1 cellular context compared by ENCODE assay signal in genomic region chr7:26850193-26850651, GRCh38.
TF ChIP-seq lines count a peak whose summit lies in the region.

No MANE protein-coding gene starts in this region.

TF ChIP-seq in K562, 482 proteins besides CTCF, POLR2A, EP300 and RAD21 (continued from another document and continues in another):
- TF ChIP-seq PATZ1 (CRISPR knock-in tag; IDR thresholded peaks at IDR 0.05; ENCODE audit: borderline replicate concordance), result no peak
- no peak for TF ChIP-seq CREBBP (IDR thresholded peaks at IDR 0.05; ENCODE audit: low read depth, low read length)
- TF ChIP-seq JUN (IDR thresholded peaks at IDR 0.05; ENCODE audit: borderline replicate concordance, low read depth, low read length), result peak; percentile 86
- no peak for TF ChIP-seq JUN (CRISPR knock-in tag; IDR thresholded peaks at IDR 0.05; ENCODE audit: borderline replicate concordance)
- no peak for TF ChIP-seq TARDBP (IDR thresholded peaks at IDR 0.05)
- TF ChIP-seq PYGO2 (tag; IDR thresholded peaks at IDR 0.05), result no peak
- peak; percentile 99 for TF ChIP-seq SMARCA4 (IDR thresholded peaks at IDR 0.05)
- no peak for TF ChIP-seq HOMEZ (CRISPR knock-in tag; IDR thresholded peaks at IDR 0.05)
- TF ChIP-seq RHOXF2B (CRISPR knock-in tag; conservative IDR thresholded peaks at IDR 0.05), result no peak
- TF ChIP-seq TAF15 (IDR thresholded peaks at IDR 0.05; ENCODE audit: low read depth, low read length), result no peak
- no peak for TF ChIP-seq CHD2 (IDR thresholded peaks at IDR 0.05; ENCODE audit: low read depth, low read length)
- TF ChIP-seq NCOA1 (IDR thresholded peaks at IDR 0.05; ENCODE audit: low read depth), result peak; percentile 71
- no peak for TF ChIP-seq THRB (CRISPR knock-in tag; conservative IDR thresholded peaks at IDR 0.05)
- TF ChIP-seq HDAC2 (IDR thresholded peaks at IDR 0.05), result 0 out of 2 replicates have a peak, but pooled peaks have one; percentile 40
- TF ChIP-seq HDGF (IDR thresholded peaks at IDR 0.05), result no peak
- peak; percentile 49; the same call in 1 of the 2 replicates for TF ChIP-seq SOX6 (IDR thresholded peaks at IDR 0.05)
- TF ChIP-seq, protein P1, sequence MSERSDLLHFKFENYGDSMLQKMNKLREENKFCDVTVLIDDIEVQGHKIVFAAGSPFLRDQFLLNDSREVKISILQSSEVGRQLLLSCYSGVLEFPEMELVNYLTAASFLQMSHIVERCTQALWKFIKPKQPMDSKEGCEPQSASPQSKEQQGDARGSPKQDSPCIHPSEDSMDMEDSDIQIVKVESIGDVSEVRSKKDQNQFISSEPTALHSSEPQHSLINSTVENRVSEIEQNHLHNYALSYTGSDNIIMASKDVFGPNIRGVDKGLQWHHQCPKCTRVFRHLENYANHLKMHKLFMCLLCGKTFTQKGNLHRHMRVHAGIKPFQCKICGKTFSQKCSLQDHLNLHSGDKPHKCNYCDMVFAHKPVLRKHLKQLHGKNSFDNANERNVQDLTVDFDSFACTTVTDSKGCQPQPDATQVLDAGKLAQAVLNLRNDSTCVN (CRISPR knock-in tag; IDR thresholded peaks at IDR 0.05), result no peak
- TF ChIP-seq HDAC6 (IDR thresholded peaks at IDR 0.05; ENCODE audit: low read depth, low read length), result no peak
- no peak for TF ChIP-seq ZNF140 (CRISPR knock-in tag; IDR thresholded peaks at IDR 0.05)
- no peak for TF ChIP-seq ILF3 (IDR thresholded peaks at IDR 0.05; ENCODE audit: borderline replicate concordance)
- TF ChIP-seq PRMT5 (CRISPR knock-in tag; IDR thresholded peaks at IDR 0.05), result no peak
- TF ChIP-seq NUFIP1 (IDR thresholded peaks at IDR 0.05; ENCODE audit: partially characterized antibody), result no peak
- TF ChIP-seq, protein P2, sequence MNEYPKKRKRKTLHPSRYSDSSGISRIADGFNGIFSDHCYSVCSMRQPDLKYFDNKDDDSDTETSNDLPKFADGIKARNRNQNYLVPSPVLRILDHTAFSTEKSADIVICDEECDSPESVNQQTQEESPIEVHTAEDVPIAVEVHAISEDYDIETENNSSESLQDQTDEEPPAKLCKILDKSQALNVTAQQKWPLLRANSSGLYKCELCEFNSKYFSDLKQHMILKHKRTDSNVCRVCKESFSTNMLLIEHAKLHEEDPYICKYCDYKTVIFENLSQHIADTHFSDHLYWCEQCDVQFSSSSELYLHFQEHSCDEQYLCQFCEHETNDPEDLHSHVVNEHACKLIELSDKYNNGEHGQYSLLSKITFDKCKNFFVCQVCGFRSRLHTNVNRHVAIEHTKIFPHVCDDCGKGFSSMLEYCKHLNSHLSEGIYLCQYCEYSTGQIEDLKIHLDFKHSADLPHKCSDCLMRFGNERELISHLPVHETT (CRISPR knock-in tag; conservative IDR thresholded peaks at IDR 0.05 in 1 of 2, IDR thresholded peaks at IDR 0.05 in 1 of 2), result no peak
- no peak for TF ChIP-seq SAFB (IDR thresholded peaks at IDR 0.05; ENCODE audit: borderline replicate concordance, low read depth, low read length)
- TF ChIP-seq CBX2 (IDR thresholded peaks at IDR 0.05; ENCODE audit: insufficient read depth, low read length, poor library complexity, severe bottlenecking), result no peak
- no peak for TF ChIP-seq KAT7 (CRISPR knock-in tag; IDR thresholded peaks at IDR 0.05; ENCODE audit: borderline replicate concordance)
- TF ChIP-seq, protein P3, sequence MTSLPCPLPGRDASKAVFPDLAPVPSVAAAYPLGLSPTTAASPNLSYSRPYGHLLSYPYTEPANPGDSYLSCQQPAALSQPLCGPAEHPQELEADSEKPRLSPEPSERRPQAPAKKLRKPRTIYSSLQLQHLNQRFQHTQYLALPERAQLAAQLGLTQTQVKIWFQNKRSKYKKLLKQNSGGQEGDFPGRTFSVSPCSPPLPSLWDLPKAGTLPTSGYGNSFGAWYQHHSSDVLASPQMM (CRISPR knock-in tag; IDR thresholded peaks at IDR 0.05), result no peak
- TF ChIP-seq TAL1 (IDR thresholded peaks at IDR 0.05), result no peak
- TF ChIP-seq THRAP3 (IDR thresholded peaks at IDR 0.05; ENCODE audit: borderline replicate concordance), result no peak
- TF ChIP-seq XRCC5 (IDR thresholded peaks at IDR 0.05; ENCODE audit: low read depth, low read length), result no peak
- TF ChIP-seq, protein P4, sequence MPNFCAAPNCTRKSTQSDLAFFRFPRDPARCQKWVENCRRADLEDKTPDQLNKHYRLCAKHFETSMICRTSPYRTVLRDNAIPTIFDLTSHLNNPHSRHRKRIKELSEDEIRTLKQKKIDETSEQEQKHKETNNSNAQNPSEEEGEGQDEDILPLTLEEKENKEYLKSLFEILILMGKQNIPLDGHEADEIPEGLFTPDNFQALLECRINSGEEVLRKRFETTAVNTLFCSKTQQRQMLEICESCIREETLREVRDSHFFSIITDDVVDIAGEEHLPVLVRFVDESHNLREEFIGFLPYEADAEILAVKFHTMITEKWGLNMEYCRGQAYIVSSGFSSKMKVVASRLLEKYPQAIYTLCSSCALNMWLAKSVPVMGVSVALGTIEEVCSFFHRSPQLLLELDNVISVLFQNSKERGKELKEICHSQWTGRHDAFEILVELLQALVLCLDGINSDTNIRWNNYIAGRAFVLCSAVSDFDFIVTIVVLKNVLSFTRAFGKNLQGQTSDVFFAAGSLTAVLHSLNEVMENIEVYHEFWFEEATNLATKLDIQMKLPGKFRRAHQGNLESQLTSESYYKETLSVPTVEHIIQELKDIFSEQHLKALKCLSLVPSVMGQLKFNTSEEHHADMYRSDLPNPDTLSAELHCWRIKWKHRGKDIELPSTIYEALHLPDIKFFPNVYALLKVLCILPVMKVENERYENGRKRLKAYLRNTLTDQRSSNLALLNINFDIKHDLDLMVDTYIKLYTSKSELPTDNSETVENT (CRISPR knock-in tag; IDR thresholded peaks at IDR 0.05), result no peak
- TF ChIP-seq RFX5 (IDR thresholded peaks at IDR 0.05; ENCODE audit: low read depth, low read length), result no peak
- no peak for TF ChIP-seq ZNF586 (CRISPR knock-in tag; conservative IDR thresholded peaks at IDR 0.05)
- no peak for TF ChIP-seq ZSCAN32 (CRISPR knock-in tag; IDR thresholded peaks at IDR 0.05)
- no peak for TF ChIP-seq SMARCB1 (IDR thresholded peaks at IDR 0.05; ENCODE audit: insufficient read length, low read depth)
- TF ChIP-seq CHD1 (IDR thresholded peaks at IDR 0.05; ENCODE audit: low read length), result no peak
- TF ChIP-seq RBM15 (IDR thresholded peaks at IDR 0.05; ENCODE audit: insufficient read depth, low read length), result no peak
- TF ChIP-seq MEF2A (IDR thresholded peaks at IDR 0.05; ENCODE audit: control insufficient read depth, low read depth, low read length), result no peak
- TF ChIP-seq, protein P5, sequence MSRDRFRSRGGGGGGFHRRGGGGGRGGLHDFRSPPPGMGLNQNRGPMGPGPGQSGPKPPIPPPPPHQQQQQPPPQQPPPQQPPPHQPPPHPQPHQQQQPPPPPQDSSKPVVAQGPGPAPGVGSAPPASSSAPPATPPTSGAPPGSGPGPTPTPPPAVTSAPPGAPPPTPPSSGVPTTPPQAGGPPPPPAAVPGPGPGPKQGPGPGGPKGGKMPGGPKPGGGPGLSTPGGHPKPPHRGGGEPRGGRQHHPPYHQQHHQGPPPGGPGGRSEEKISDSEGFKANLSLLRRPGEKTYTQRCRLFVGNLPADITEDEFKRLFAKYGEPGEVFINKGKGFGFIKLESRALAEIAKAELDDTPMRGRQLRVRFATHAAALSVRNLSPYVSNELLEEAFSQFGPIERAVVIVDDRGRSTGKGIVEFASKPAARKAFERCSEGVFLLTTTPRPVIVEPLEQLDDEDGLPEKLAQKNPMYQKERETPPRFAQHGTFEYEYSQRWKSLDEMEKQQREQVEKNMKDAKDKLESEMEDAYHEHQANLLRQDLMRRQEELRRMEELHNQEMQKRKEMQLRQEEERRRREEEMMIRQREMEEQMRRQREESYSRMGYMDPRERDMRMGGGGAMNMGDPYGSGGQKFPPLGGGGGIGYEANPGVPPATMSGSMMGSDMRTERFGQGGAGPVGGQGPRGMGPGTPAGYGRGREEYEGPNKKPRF (IDR thresholded peaks at IDR 0.05; ENCODE audit: low read depth, low read length), result no peak
- TF ChIP-seq CUX1 (CRISPR knock-in tag; IDR thresholded peaks at IDR 0.05), result no peak
- TF ChIP-seq ZKSCAN1 (IDR thresholded peaks at IDR 0.05; ENCODE audit: low read depth, low read length), result no peak
- no peak for TF ChIP-seq HIVEP1 (CRISPR knock-in tag; IDR thresholded peaks at IDR 0.05)
- TF ChIP-seq, protein P6, sequence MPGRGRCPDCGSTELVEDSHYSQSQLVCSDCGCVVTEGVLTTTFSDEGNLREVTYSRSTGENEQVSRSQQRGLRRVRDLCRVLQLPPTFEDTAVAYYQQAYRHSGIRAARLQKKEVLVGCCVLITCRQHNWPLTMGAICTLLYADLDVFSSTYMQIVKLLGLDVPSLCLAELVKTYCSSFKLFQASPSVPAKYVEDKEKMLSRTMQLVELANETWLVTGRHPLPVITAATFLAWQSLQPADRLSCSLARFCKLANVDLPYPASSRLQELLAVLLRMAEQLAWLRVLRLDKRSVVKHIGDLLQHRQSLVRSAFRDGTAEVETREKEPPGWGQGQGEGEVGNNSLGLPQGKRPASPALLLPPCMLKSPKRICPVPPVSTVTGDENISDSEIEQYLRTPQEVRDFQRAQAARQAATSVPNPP (IDR thresholded peaks at IDR 0.05; ENCODE audit: borderline replicate concordance, insufficient read depth, insufficient read length), result no peak
- no peak for TF ChIP-seq TEAD1 (CRISPR knock-in tag; IDR thresholded peaks at IDR 0.05)
- no peak for TF ChIP-seq POU5F1 (IDR thresholded peaks at IDR 0.05; ENCODE audit: borderline replicate concordance, low read depth, low read length, partially characterized antibody)
- TF ChIP-seq POLR3A (IDR thresholded peaks at IDR 0.05; ENCODE audit: borderline replicate concordance, extremely low read depth, insufficient read depth, insufficient read length), result no peak
